ENCODE assay signal across 23 cellular contexts in the genomic region with DNA sequence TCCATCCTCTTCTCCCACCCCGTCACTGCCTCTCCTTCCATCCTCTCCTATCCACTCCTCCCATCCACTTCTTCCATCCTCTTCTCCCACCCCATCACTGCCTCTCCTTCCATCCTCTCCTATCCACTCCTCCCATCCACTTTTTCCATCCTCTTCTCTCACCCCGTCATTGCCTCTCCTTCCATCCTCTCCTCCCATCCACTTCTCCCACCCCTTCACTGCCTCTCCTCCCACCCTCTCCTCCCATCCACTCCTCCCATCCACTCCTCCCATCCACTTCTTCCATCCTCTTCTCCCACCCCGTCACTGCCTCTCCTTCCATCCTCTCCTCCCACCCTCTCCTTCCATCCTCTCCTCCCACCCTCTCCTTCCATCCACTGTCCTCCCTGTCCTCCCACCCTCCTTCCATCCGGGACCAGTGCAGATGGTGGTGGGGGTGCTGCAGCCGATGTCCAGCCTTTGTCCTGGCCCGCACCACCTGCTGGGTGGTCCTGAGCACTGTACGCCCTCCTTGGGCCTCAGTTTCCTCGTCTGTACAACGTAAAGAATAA. TPM values are rescaled to one million over a fixed set of nuclear protein-coding genes. Genes with fewer than 3 reads are reported as not detected.
"Had no signal": no experiment of that assay in that cellular context is flagged by ENCODE, and none has a peak within 500 bp of the region (broad histone marks: within the 10 kb centered on the region; RNA-seq: fewer than 3 reads in every experiment).

No MANE protein-coding gene starts in this region.

- H3K27ac ChIP-seq: colonic mucosa, lower lobe of right lung, neutrophil, pancreas, thoracic aorta, VCaP had no signal

- H3K27ac Mint-ChIP-seq: activated naive CD4-positive, alpha-beta T cell treated with anti-CD3 and anti-CD28 coated beads, Interleukin-2, amount 10 ng/mL, durations not matched to agents 7 days and 5 days; activated naive CD8-positive, alpha-beta T cell treated with anti-CD3 and anti-CD28 coated beads, Interleukin-2, amount 50 U/mL, for 24 hours; stimulated activated effector memory CD8-positive, alpha-beta T cell treated with anti-CD3 and anti-CD28 coated beads, Interleukin-12 subunit alpha, Interleukin-12 subunit beta, amount 100 ng/mL, for 72 hours; T-helper 17 cell had no signal

- ATAC-seq: activated naive CD8-positive, alpha-beta T cell treated with anti-CD3 and anti-CD28 coated beads, Interleukin-2, amount 50 U/mL, for 24 hours; sciatic nerve; stimulated activated effector memory CD8-positive, alpha-beta T cell treated with anti-CD3 and anti-CD28 coated beads, Interleukin-12 subunit alpha, Interleukin-12 subunit beta, amount 100 ng/mL, for 72 hours; T-helper 17 cell had no signal

- H3K9me3 ChIP-seq: colonic mucosa, lower lobe of right lung, neutrophil, pancreas, thoracic aorta had no signal

- H3K9me3 Mint-ChIP-seq: activated naive CD4-positive, alpha-beta T cell treated with anti-CD3 and anti-CD28 coated beads, Interleukin-2, amount 10 ng/mL, durations not matched to agents 7 days and 5 days; activated naive CD8-positive, alpha-beta T cell treated with anti-CD3 and anti-CD28 coated beads, Interleukin-2, amount 50 U/mL, for 24 hours; central memory CD8-positive, alpha-beta T cell; stimulated activated effector memory CD8-positive, alpha-beta T cell treated with anti-CD3 and anti-CD28 coated beads, Interleukin-12 subunit alpha, Interleukin-12 subunit beta, amount 100 ng/mL, for 72 hours had no signal

- H3K4me3 Mint-ChIP-seq: activated naive CD4-positive, alpha-beta T cell treated with anti-CD3 and anti-CD28 coated beads, Interleukin-2, amount 10 ng/mL, durations not matched to agents 7 days and 5 days; activated naive CD8-positive, alpha-beta T cell treated with anti-CD3 and anti-CD28 coated beads, Interleukin-2, amount 50 U/mL, for 24 hours; central memory CD8-positive, alpha-beta T cell; stimulated activated effector memory CD8-positive, alpha-beta T cell treated with anti-CD3 and anti-CD28 coated beads, Interleukin-12 subunit alpha, Interleukin-12 subunit beta, amount 100 ng/mL, for 72 hours had no signal

- H3K27me3 Mint-ChIP-seq: central memory CD8-positive, alpha-beta T cell had no signal

- H3K36me3 ChIP-seq: colonic mucosa had no signal

- H3K27me3 ChIP-seq: colonic mucosa, pancreas had no signal

- H3K4me3 ChIP-seq: colonic mucosa, lower lobe of right lung, pancreas, smooth muscle cell, thoracic aorta had no signal

- DNase-seq: activated CD4-positive, alpha-beta T cell treated with anti-CD3 and anti-CD28 coated beads, Interleukin-2, amount 50 U/mL, for 1 hour; activated CD4-positive, CD25-positive, alpha-beta regulatory T cell treated with anti-CD3 and anti-CD28 coated beads, Interleukin-2, amount 50 U/mL, for 72 hours; activated CD8-positive, alpha-beta memory T cell treated with anti-CD3 and anti-CD28 coated beads, Interleukin-2, amount 50 U/mL, for 4 hours; activated effector memory CD4-positive, alpha-beta T cell treated with Interleukin-2 at 50 U/mL for 16 hours; activated naive CD4-positive, alpha-beta T cell treated with anti-CD3 and anti-CD28 coated beads, Interleukin-2, amount 10 ng/mL, durations not matched to agents 7 days and 5 days; activated naive CD8-positive, alpha-beta T cell treated with anti-CD3 and anti-CD28 coated beads, Interleukin-2, amount 50 U/mL, for 24 hours; activated T-cell treated with anti-CD3 and anti-CD28 coated beads, Interleukin-2, amount 50 U/mL, for 48 hours; foreskin melanocyte; hypothalamus; islet precursor cell; midbrain; stimulated activated CD4-positive, alpha-beta T cell treated with anti-CD3 and anti-CD28 coated beads, Interleukin-4, amount 100 ng/mL, for 24 hours; T-helper 17 cell had no signal

RNA-seq across cellular contexts. Expression of gene WFIKKN1, which starts 1.1 kb away (rescaled TPM):
- total RNA-seq: smooth muscle cell had no signal
